1 cellular context compared by ENCODE assay signal in genomic region chr17:45311762-45312476, GRCh38.
TF ChIP-seq lines count a peak whose summit lies in the region.

No MANE protein-coding gene starts in this region.

TF ChIP-seq in HepG2, 621 proteins besides CTCF, POLR2A, EP300 and RAD21 (continued from another document and continues in another):
- TF ChIP-seq ZBTB40 (IDR thresholded peaks at IDR 0.05) (no peak), ZBTB40 (CRISPR knock-in tag; IDR thresholded peaks at IDR 0.05) (no peak; the same call in 1 of the 2 replicates), ZBTB49 (CRISPR knock-in tag; IDR thresholded peaks at IDR 0.05; ENCODE audit: borderline replicate concordance) (no peak), WIZ (CRISPR knock-in tag; IDR thresholded peaks at IDR 0.05) (no peak), RBM22 (optimal IDR thresholded peaks at IDR 0.05; ENCODE audit: low read length) (no peak), MAFK (conservative IDR thresholded peaks at IDR 0.05 in 1 of 2, IDR thresholded peaks at IDR 0.05 in 1 of 2; ENCODE audit: low read length in 2 of 2) (peak; percentile 13 to 51; a peak in 3 of 4 replicates), ZNF883 (CRISPR knock-in tag; IDR thresholded peaks at IDR 0.05; ENCODE audit: not compliant biosample characterization) (no peak), NFRKB (IDR thresholded peaks at IDR 0.05) (no peak), YEATS2 (CRISPR knock-in tag; IDR thresholded peaks at IDR 0.05; ENCODE audit: borderline replicate concordance) (peak; percentile 58; the same call in 1 of the 2 replicates), NFYC (CRISPR knock-in tag; IDR thresholded peaks at IDR 0.05) (peak; percentile 31; the same call in 1 of the 2 replicates), ZNF382 (CRISPR knock-in tag; IDR thresholded peaks at IDR 0.05; ENCODE audit: borderline replicate concordance) (no peak), FOXJ3 (CRISPR knock-in tag; IDR thresholded peaks at IDR 0.05; ENCODE audit: borderline replicate concordance) (peak; percentile 20; the same call in 1 of the 2 replicates), PRDM10 (CRISPR knock-in tag; IDR thresholded peaks at IDR 0.05; ENCODE audit: low read depth) (peak; percentile 68; the same call in 1 of the 2 replicates), ZNF530 (CRISPR knock-in tag; IDR thresholded peaks at IDR 0.05; ENCODE audit: low read depth) (no peak), ZNF614 (CRISPR knock-in tag; IDR thresholded peaks at IDR 0.05; ENCODE audit: borderline replicate concordance) (peak; percentile 72; the same call in 1 of the 2 replicates), GMEB1 (CRISPR knock-in tag; IDR thresholded peaks at IDR 0.05; ENCODE audit: borderline replicate concordance) (no peak), PHB2 (IDR thresholded peaks at IDR 0.05; ENCODE audit: partially characterized antibody) (no peak), ZMAT3 (CRISPR knock-in tag; conservative IDR thresholded peaks at IDR 0.05) (0 out of 2 replicates have a peak, but pooled peaks have one; percentile 28), KLF15 (CRISPR knock-in tag; IDR thresholded peaks at IDR 0.05; ENCODE audit: borderline replicate concordance) (0 out of 2 replicates have a peak, but pooled peaks have one; percentile 32), MAFG (CRISPR knock-in tag; IDR thresholded peaks at IDR 0.05) (no peak), AHR (CRISPR knock-in tag; IDR thresholded peaks at IDR 0.05) (no peak; the same call in 1 of the 2 replicates), PHF21A (CRISPR knock-in tag; IDR thresholded peaks at IDR 0.05) (peak; percentile 94), E2F2 (CRISPR knock-in tag; IDR thresholded peaks at IDR 0.05; ENCODE audit: borderline replicate concordance) (no peak), KDM3A (CRISPR knock-in tag; IDR thresholded peaks at IDR 0.05; ENCODE audit: low read depth) (peak; percentile 90; the same call in 1 of the 2 replicates), NRL (CRISPR knock-in tag; IDR thresholded peaks at IDR 0.05; ENCODE audit: borderline replicate concordance) (no peak), REL (CRISPR knock-in tag; conservative IDR thresholded peaks at IDR 0.05) (no peak), ZSCAN9 (CRISPR knock-in tag; IDR thresholded peaks at IDR 0.05; ENCODE audit: borderline replicate concordance) (peak; percentile 92), SNRNP70 (IDR thresholded peaks at IDR 0.05; ENCODE audit: low read depth, low read length) (no peak), ZNF552 (CRISPR knock-in tag; IDR thresholded peaks at IDR 0.05; ENCODE audit: borderline replicate concordance) (no peak), TOE1 (CRISPR knock-in tag; IDR thresholded peaks at IDR 0.05) (0 out of 2 replicates have a peak, but pooled peaks have one; percentile 29), ONECUT2 (CRISPR knock-in tag; IDR thresholded peaks at IDR 0.05) (no peak), ARID2 (CRISPR knock-in tag; IDR thresholded peaks at IDR 0.05; ENCODE audit: borderline replicate concordance) (peak; percentile 68; the same call in 1 of the 2 replicates), PTBP1 (IDR thresholded peaks at IDR 0.05; ENCODE audit: low read depth, low read length, poor library complexity, severe bottlenecking) (peak; percentile 28)
- TF ChIP-seq, protein P1, sequence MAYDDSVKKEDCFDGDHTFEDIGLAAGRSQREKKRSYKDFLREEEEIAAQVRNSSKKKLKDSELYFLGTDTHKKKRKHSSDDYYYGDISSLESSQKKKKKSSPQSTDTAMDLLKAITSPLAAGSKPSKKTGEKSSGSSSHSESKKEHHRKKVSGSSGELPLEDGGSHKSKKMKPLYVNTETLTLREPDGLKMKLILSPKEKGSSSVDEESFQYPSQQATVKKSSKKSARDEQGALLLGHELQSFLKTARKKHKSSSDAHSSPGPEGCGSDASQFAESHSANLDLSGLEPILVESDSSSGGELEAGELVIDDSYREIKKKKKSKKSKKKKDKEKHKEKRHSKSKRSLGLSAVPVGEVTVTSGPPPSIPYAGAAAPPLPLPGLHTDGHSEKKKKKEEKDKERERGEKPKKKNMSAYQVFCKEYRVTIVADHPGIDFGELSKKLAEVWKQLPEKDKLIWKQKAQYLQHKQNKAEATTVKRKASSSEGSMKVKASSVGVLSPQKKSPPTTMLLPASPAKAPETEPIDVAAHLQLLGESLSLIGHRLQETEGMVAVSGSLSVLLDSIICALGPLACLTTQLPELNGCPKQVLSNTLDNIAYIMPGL (CRISPR knock-in tag; IDR thresholded peaks at IDR 0.05; ENCODE audit: borderline replicate concordance in 1 of 2, low read depth in 1 of 2) = peak in 1 of 2 experiments; percentile 59; a peak in 3 of 4 replicates
- TF ChIP-seq, protein P2, sequence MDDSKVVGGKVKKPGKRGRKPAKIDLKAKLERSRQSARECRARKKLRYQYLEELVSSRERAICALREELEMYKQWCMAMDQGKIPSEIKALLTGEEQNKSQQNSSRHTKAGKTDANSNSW (CRISPR knock-in tag; IDR thresholded peaks at IDR 0.05; ENCODE audit: borderline replicate concordance) = no peak
- TF ChIP-seq, protein P3, sequence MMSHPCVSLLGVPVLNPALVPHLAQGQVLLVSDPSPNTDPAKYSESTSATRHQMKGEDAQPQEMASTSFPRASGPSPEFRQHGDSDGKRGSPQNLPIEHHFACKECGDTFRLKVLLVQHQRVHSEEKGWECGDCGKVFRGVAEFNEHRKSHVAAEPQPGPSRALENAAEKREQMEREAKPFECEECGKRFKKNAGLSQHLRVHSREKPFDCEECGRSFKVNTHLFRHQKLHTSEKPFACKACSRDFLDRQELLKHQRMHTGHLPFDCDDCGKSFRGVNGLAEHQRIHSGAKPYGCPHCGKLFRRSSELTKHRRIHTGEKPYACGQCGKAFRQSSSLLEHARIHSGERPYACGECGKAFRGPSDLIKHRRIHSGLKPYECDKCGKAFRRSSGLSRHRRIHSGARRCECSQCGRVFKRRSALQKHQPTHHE (CRISPR knock-in tag; IDR thresholded peaks at IDR 0.05; ENCODE audit: borderline replicate concordance) = no peak
- TF ChIP-seq, protein P4, sequence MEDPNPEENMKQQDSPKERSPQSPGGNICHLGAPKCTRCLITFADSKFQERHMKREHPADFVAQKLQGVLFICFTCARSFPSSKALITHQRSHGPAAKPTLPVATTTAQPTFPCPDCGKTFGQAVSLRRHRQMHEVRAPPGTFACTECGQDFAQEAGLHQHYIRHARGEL (CRISPR knock-in tag; IDR thresholded peaks at IDR 0.05) = no peak
